Comparison of ENCODE assay signal across 14 cellular contexts in genomic region chr7:36937754-36938551, GRCh38.
DNase-seq lines count a peak whose midpoint lies in the region; ATAC-seq and TF ChIP-seq lines count a peak whose summit lies in the region.
"Had no signal": no experiment of that assay in that cellular context is flagged by ENCODE, and none has a peak within 500 bp of the region (broad histone marks: within the 10 kb centered on the region; RNA-seq: fewer than 3 reads in every experiment).

No MANE protein-coding gene starts in this region.

- no peak for ATAC-seq in GM18502 (IDR thresholded peaks at IDR 0.05; ENCODE audit: poor library complexity, unreplicated experiment)

- H3K36me3 Mint-ChIP-seq in H9 (ENCODE audit: insufficient read depth in 1 of 3, low read depth in 3 of 3) = peaks cover 18 to 21% (median 19%) of the 10 kb centered on the region in 3 experiments
- peaks cover 68 to 77% (median 73%) of the 10 kb centered on the region in 3 donors for H3K36me3 Mint-ChIP-seq in immature natural killer cell

- H3K4me3 Mint-ChIP-seq in H9 = no peak overlapping the region
- H3K4me3 Mint-ChIP-seq in immature natural killer cell = peak overlapping the region in 4 of 5 donors; percentile 29 to 71 (median 40)

- H3K9me3 Mint-ChIP-seq in H9 (peaks cover 25 to 35% of the 10 kb centered on the region in 2 experiments; a peak in 4 of 5 replicates), immature natural killer cell (peaks cover 42 to 81% (median 74%) of the 10 kb centered on the region in 6 donors)

- H2BK120ac ChIP-seq in H9 (ENCODE audit: low read depth, low read length, poor library complexity, severe bottlenecking) = no peak overlapping the region

- no peaks in the 10 kb centered on the region for H3K79me2 ChIP-seq in H9 (ENCODE audit: insufficient read depth, low read length)

- H3K27me3 ChIP-seq in H9 (ENCODE audit: insufficient read depth, low read length) (no peaks in the 10 kb centered on the region), WERI-Rb-1 (ENCODE audit: insufficient read depth, low read depth, severe bottlenecking) (no peaks in the 10 kb centered on the region)
- H3K27me3 ChIP-seq: transverse colon had no signal

- no peaks in the 10 kb centered on the region for H4K20me1 ChIP-seq in H9 (ENCODE audit: control insufficient read depth, insufficient read depth, insufficient read length)

- H4K5ac ChIP-seq in H9 (ENCODE audit: insufficient read length, low read depth, low read length) = no peak overlapping the region

- no peak overlapping the region for H2BK15ac ChIP-seq in H9 (ENCODE audit: low read depth, low read length)

- no peak overlapping the region for H3K23ac ChIP-seq in H9 (ENCODE audit: insufficient read length, low read depth, low read length)

- TF ChIP-seq CTCF in H9 (conservative IDR thresholded peaks at IDR 0.05) (peak; percentile 53), WERI-Rb-1 (IDR thresholded peaks at IDR 0.05; ENCODE audit: low read depth, low read length) (0 out of 2 replicates have a peak, but pooled peaks have one; percentile 22)

- H2BK5ac ChIP-seq in H9 (ENCODE audit: insufficient read length, low read length) = no peak overlapping the region

- H3K9me3 ChIP-seq in H9 (ENCODE audit: control insufficient read depth, low read depth, low read length) = peaks cover 6% of the 10 kb centered on the region
- H3K9me3 ChIP-seq in WERI-Rb-1 (ENCODE audit: severe bottlenecking) = peaks cover 24% of the 10 kb centered on the region

- no peak overlapping the region for H4K8ac ChIP-seq in H9 (replicated peaks; ENCODE audit: insufficient read length, low read depth, low read length)

- no peak overlapping the region for H3K14ac ChIP-seq in H9 (ENCODE audit: insufficient read depth, low read length)

- H2AFZ ChIP-seq in H9 (ENCODE audit: low read length) = no peak overlapping the region

- H3K27ac Mint-ChIP-seq in H9 (no peak overlapping the region; a peak in 1 of 7 replicates), immature natural killer cell (peak overlapping the region; percentile 30 to 92 (median 72))

- H3K4ac ChIP-seq in H9 (ENCODE audit: low read depth, low read length) = no peak overlapping the region

- H3K27ac ChIP-seq in H9 (ENCODE audit: insufficient read length, low read depth, low read length) = no peak overlapping the region
- no peak overlapping the region for H3K27ac ChIP-seq in WERI-Rb-1
- H3K27ac ChIP-seq: SK-N-MC, transverse colon had no signal

- H2AK5ac ChIP-seq in H9 (ENCODE audit: insufficient read length, low read length) = no peak overlapping the region

- no peaks in the 10 kb centered on the region for H3K36me3 ChIP-seq in WERI-Rb-1

- WGBS in H9 (ENCODE audit: extremely low coverage, insufficient read length, low lambda C conversion rate) = no CpG with 5 or more reads among the region's 2 CpGs

- no peak overlapping the region for H3K56ac ChIP-seq in H9 (ENCODE audit: insufficient read length, low read depth, low read length)

- H3K4me1 ChIP-seq in H9 (ENCODE audit: insufficient read depth, low read length) = no peaks in the 10 kb centered on the region; the same call in 1 of the 2 replicates
- H3K4me1 ChIP-seq: transverse colon had no signal

- no peak overlapping the region for H3K9ac ChIP-seq in H9 (ENCODE audit: extremely low read depth, insufficient read length, low read length)

- H3K27me3 Mint-ChIP-seq in H9 (ENCODE audit: low read depth) (no peaks in the 10 kb centered on the region; the same call in 1 of the 2 replicates), immature natural killer cell (ENCODE audit: low read depth in 3 of 3) (peaks cover 3 to 6% (median 4%) of the 10 kb centered on the region in 3 donors)

- no peak overlapping the region for H3K18ac ChIP-seq in H9 (ENCODE audit: insufficient read length, low read depth, low read length)

- no peaks in the 10 kb centered on the region for H3K23me2 ChIP-seq in H9 (ENCODE audit: insufficient read length, low read depth, low read length, poor library complexity, severe bottlenecking)

- H2BK20ac ChIP-seq in H9 (ENCODE audit: low read depth, low read length, poor library complexity, severe bottlenecking) = no peak overlapping the region

- no peak overlapping the region for H3K4me3 ChIP-seq in WERI-Rb-1 (ENCODE audit: low read depth, low read length)
- H3K4me3 ChIP-seq: SK-N-MC, transverse colon had no signal

- H4K91ac ChIP-seq in H9 (ENCODE audit: insufficient read length, low read depth, low read length) = no peak overlapping the region

- no peak overlapping the region for H3K4me2 ChIP-seq in H9 (ENCODE audit: insufficient read depth, insufficient read length, low read length)

- H3K4me1 Mint-ChIP-seq in H9 (peaks cover 17% of the 10 kb centered on the region in 2 experiments), immature natural killer cell (peaks cover 38 to 69% of the 10 kb centered on the region in 2 donors)

- no peak overlapping the region for H3T11ph ChIP-seq in H9 (ENCODE audit: low read length)

- no peaks in the 10 kb centered on the region for H3K79me1 ChIP-seq in H9 (ENCODE audit: insufficient read depth, low read depth, low read length, poor library complexity, severe bottlenecking)

- DNase-seq in NCI-H82 (lab: John Stamatoyannopoulos, UW) (peak; percentile 18), NCI-H82 treated with DMSO at 0.1 percent for 48 hours (lab: John Stamatoyannopoulos, UW; ENCODE audit: unreplicated experiment) (no peak), H9 (no peak), WERI-Rb-1 (no peak), immature natural killer cell (peak; percentile 49 to 66 (median 55)), NCI-H146 (lab: John Stamatoyannopoulos, UW) (no peak), AML-193 (lab: John Stamatoyannopoulos, UW) (no peak)
- DNase-seq: activated CD4-positive, CD25-positive, alpha-beta regulatory T cell; activated T-cell treated with anti-CD3 and anti-CD28 coated beads, Interleukin-2, amount 50 U/mL, for 48 hours; kidney; NCI-H2081 treated with DMSO at 0.1 percent for 48 hours; transverse colon had no signal

- no peak overlapping the region for H2BK12ac ChIP-seq in H9 (ENCODE audit: insufficient read length, low read depth, low read length)

Comparison
In these comparisons a context has a peak if more than half of its experiments do, and no peak if none do; other contexts are left out.
1. DNase-seq: peak in NCI-H82 (single experiment) and immature natural killer cell (3 of 3); none in NCI-H82 treated with DMSO at 0.1 percent for 48 hours (single experiment), H9 (single experiment), WERI-Rb-1 (single experiment), NCI-H146 (single experiment) and AML-193 (0 of 2).
2. H3K27ac Mint-ChIP-seq: peak in immature natural killer cell (6 of 6); none in H9 (0 of 3).
3. H3K4me3 Mint-ChIP-seq: peak in immature natural killer cell (4 of 5); none in H9 (0 of 2).